In the genomic region with DNA sequence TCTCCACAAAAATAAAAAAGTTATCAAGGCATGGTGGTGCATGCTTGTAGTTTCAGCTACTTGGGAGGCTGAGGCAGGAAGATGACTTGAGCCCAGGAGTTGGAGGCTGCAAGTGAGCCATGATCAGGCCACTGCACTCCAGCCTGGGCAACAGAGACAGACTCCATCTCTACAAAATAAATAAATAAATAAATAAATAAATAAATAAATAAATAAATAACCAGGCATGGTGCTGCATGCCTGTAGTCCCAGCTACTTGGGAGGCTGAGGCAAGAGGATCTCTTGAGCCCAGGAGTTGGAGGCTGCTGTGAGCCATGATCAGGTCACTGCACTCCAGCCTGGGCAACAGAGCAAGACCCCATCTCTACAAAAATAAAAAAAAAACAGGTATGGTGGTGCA, we compare ENCODE assay signal across 1 cellular context.
TF ChIP-seq lines count a peak whose summit lies in the region.

No MANE protein-coding gene starts in this region.

TF ChIP-seq in HEK293, 187 proteins besides CTCF, POLR2A, EP300 and RAD21 (continued from another document):
- TF ChIP-seq, protein P1, sequence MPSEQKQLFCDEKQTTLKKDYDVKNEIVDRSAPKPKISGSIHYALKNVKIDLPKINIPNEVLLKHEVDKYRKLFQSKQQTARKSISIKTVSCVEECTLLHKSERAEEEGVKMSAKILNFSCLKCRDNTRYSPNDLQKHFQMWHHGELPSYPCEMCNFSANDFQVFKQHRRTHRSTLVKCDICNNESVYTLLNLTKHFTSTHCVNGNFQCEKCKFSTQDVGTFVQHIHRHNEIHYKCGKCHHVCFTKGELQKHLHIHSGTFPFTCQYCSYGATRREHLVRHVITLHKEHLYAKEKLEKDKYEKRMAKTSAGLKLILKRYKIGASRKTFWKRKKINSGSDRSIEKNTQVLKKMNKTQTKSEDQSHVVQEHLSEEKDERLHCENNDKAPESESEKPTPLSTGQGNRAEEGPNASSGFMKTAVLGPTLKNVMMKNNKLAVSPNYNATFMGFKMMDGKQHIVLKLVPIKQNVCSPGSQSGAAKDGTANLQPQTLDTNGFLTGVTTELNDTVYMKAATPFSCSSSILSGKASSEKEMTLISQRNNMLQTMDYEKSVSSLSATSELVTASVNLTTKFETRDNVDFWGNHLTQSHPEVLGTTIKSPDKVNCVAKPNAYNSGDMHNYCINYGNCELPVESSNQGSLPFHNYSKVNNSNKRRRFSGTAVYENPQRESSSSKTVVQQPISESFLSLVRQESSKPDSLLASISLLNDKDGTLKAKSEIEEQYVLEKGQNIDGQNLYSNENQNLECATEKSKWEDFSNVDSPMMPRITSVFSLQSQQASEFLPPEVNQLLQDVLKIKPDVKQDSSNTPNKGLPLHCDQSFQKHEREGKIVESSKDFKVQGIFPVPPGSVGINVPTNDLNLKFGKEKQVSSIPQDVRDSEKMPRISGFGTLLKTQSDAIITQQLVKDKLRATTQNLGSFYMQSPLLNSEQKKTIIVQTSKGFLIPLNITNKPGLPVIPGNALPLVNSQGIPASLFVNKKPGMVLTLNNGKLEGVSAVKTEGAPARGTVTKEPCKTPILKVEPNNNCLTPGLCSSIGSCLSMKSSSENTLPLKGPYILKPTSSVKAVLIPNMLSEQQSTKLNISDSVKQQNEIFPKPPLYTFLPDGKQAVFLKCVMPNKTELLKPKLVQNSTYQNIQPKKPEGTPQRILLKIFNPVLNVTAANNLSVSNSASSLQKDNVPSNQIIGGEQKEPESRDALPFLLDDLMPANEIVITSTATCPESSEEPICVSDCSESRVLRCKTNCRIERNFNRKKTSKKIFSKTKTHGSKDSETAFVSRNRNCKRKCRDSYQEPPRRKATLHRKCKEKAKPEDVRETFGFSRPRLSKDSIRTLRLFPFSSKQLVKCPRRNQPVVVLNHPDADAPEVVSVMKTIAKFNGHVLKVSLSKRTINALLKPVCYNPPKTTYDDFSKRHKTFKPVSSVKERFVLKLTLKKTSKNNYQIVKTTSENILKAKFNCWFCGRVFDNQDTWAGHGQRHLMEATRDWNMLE (tag by site-specific recombination; conservative IDR thresholded peaks at IDR 0.05; ENCODE audit: low read depth) = peak; percentile 42; the same call in 1 of the 2 replicates
TF ChIP-seq in HEK293: peak in this region for 7; not testable (repeated sequence) for 180.
